Comparison of ENCODE assay signal across 16 cellular contexts in the genomic region with DNA sequence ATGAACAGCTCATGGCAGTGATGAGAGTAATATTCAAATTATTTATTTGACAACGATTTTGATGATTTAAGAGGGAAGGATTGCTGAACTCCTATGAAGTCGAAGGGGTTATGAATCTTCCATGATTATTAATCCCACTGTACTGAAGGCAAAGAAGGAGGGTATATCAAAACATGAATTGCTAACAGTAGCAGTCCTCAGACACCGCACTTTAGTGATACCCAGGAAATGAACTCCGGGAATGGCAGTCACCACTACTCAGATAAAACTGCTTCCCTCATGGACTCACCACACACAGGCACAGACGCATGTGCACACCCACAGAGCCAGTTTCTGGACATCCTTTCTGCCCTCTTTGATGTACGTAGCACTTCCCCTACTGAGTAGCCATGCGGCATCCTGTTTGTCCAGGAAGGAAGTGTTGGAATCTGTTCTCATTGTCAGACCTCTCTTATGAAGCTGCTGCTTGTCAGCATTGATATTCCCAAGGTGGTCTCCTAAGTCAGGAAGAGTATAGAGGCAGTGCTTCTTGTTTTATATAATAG.
DNase-seq lines count a peak whose midpoint lies in the region; ATAC-seq and TF ChIP-seq lines count a peak whose summit lies in the region.
"Had no signal": no experiment of that assay in that cellular context is flagged by ENCODE, and none has a peak within 500 bp of the region (broad histone marks: within the 10 kb centered on the region; RNA-seq: fewer than 3 reads in every experiment).

No MANE protein-coding gene starts in this region.

- TF ChIP-seq POLR2A in spleen (IDR thresholded peaks at IDR 0.05) (no peak), erythroblast (IDR thresholded peaks at IDR 0.05; ENCODE audit: low read length) (no peak), GM18505 (IDR thresholded peaks at IDR 0.05; ENCODE audit: borderline replicate concordance, extremely low read depth, insufficient read depth, insufficient read length) (no peak)

- no peaks in the 10 kb centered on the region for H3K4me1 ChIP-seq in left lung
- peaks cover 0 to 14% (median 7%) of the 10 kb centered on the region in 6 donors for H3K4me1 ChIP-seq in spleen
- H3K4me1 ChIP-seq: testis had no signal

- TF ChIP-seq CTCF in brain microvascular endothelial cell (IDR thresholded peaks at IDR 0.05; ENCODE audit: low read depth, low read length, missing control alignments) (no peak), left lung (IDR thresholded peaks at IDR 0.05) (no peak), spleen (IDR thresholded peaks at IDR 0.05 in 8 of 11, conservative IDR thresholded peaks at IDR 0.05 in 3 of 11) (no peak), GM13976 (IDR thresholded peaks at IDR 0.05; ENCODE audit: borderline replicate concordance, control extremely low read depth, extremely low read depth, insufficient read depth, missing control alignments) (no peak)

- H3K27me3 ChIP-seq in brain microvascular endothelial cell (replicated peaks) (no peaks in the 10 kb centered on the region), left lung (no peaks in the 10 kb centered on the region), spleen (replicated peaks in 1 of 7) (no peaks in the 10 kb centered on the region)
- H3K27me3 ChIP-seq: sigmoid colon, testis had no signal

- intact Hi-C loops in left lung (cut with DNase I), result no loop called here
- intact Hi-C loops in spleen (cut with DNase I; ENCODE audit: low total_unique reads), result no loop called here

- in situ Hi-C loops in brain microvascular endothelial cell (cut with HindIII; ENCODE audit: low pct_ligation_motif_present, low sequenced_read_pairs), result no loop called here
- in situ Hi-C loops in GM13976 (cut with MboI; ENCODE audit: low sequenced_read_pairs, unreplicated experiment), result no loop called here

- no peak overlapping the region for H3K27ac ChIP-seq in brain microvascular endothelial cell
- peak overlapping the region; percentile 35 to 66 for H3K27ac ChIP-seq in left lung
- H3K27ac ChIP-seq in spleen, result peak overlapping the region in 6 of 8 donors; percentile 4 to 64 (median 50)
- H3K27ac ChIP-seq: testis had no signal

- H3K9me3 ChIP-seq in left lung, result no peaks in the 10 kb centered on the region
- no peaks in the 10 kb centered on the region for H3K9me3 ChIP-seq in spleen
- H3K9me3 ChIP-seq: A549, sigmoid colon, testis had no signal

- WGBS in spleen, 5 donors, result 28 to 39% (median 34%) methylated on average over 7 of the region's 7 CpGs

- H3K36me3 ChIP-seq in brain microvascular endothelial cell (replicated peaks), result no peaks in the 10 kb centered on the region
- H3K36me3 ChIP-seq in left lung, result no peaks in the 10 kb centered on the region
- H3K36me3 ChIP-seq in spleen, result no peaks in the 10 kb centered on the region
- H3K36me3 ChIP-seq: sigmoid colon had no signal

- H3K4me3 ChIP-seq in brain microvascular endothelial cell (ENCODE audit: low read depth, low read length), result no peak overlapping the region
- no peak overlapping the region for H3K4me3 ChIP-seq in left lung
- no peak overlapping the region for H3K4me3 ChIP-seq in spleen
- H3K4me3 ChIP-seq: A549, sigmoid colon, testis had no signal

- ATAC-seq in left lung (peak; percentile 56), GM18505 (IDR thresholded peaks at IDR 0.05; ENCODE audit: unreplicated experiment) (no peak)

- DNase-seq in NCI-H2227 (lab: John Stamatoyannopoulos, UW; ENCODE audit: unreplicated experiment) (peak; percentile 26), NCI-H2227 treated with DMSO at 0.1 percent for 48 hours (lab: John Stamatoyannopoulos, UW) (no peak), brain microvascular endothelial cell (peak; percentile 22), left lung (no peak), spleen (no peak), GM13976 (ENCODE audit: low spot score) (no peak), erythroblast (lab: John Stamatoyannopoulos, UW) (no peak)
- DNase-seq: activated CD4-positive, alpha-beta T cell treated with anti-CD3 and anti-CD28 coated beads, Interleukin-2, amount 50 U/mL, for 48 hours; activated gamma-delta T cell; H7; mammary epithelial cell; NCI-H1105; sigmoid colon; testis had no signal

Comparison
In these comparisons a context has a peak if more than half of its experiments do, and no peak if none do; other contexts are left out.
1. DNase-seq: peak in NCI-H2227 (single experiment) and brain microvascular endothelial cell (single experiment); none in NCI-H2227 treated with DMSO at 0.1 percent for 48 hours (single experiment), left lung (0 of 2), spleen (single experiment), GM13976 (single experiment) and erythroblast (0 of 2).